8 cellular contexts compared by ENCODE assay signal in the genomic region with DNA sequence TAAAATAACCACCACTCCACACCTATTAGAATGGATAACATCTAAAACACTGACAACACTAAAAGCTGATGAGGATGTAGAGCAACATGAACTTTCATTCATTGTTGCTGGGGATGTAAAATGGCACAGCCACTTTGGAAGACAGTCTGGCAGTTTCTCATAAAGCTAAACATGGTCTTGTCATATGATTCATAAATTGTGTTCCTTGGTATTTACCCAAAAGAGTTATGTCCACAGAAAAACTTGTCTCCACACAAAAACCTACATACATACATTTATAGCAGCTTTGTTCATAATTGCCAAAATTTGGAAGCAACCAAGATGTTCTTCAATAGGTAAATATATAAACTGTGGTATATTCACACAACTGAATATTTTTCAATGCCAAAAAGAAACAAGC. TPM values are rescaled to one million over a fixed set of nuclear protein-coding genes. Genes with fewer than 3 reads are reported as not detected.
"Had no signal": no experiment of that assay in that cellular context is flagged by ENCODE, and none has a peak within 500 bp of the region (broad histone marks: within the 10 kb centered on the region; RNA-seq: fewer than 3 reads in every experiment).

No MANE protein-coding gene starts in this region.

- H3K4me3 ChIP-seq: K562 had no signal

- DNase-seq: IMR-90, KBM-7, KG1 had no signal

- FAIRE-seq: HepG2, HTR-8/SVneo, K562 had no signal

RNA-seq across cellular contexts. Expression of a gene that starts 16.0 kb away (rescaled TPM):
- total RNA-seq: HT-29, HT1080, IMR-90, K562 had no signal
- polyA plus RNA-seq: IMR-90 had no signal

RNA-seq across cellular contexts. Expression of a gene that starts 16.6 kb away (rescaled TPM):
- total RNA-seq: HepG2, HT-29, HT1080, IMR-90, K562 had no signal
- polyA plus RNA-seq: IMR-90, K562 had no signal
